In genomic region chr11:64202992-64203391, GRCh38 we compare ENCODE assay signal across 2 cellular contexts.
TF ChIP-seq lines count a peak whose summit lies in the region.

No MANE protein-coding gene starts in this region.

TF ChIP-seq in HEK293, 187 proteins besides CTCF, POLR2A, EP300 and RAD21:
- TF ChIP-seq HIC1 (tag by site-specific recombination; IDR thresholded peaks at IDR 0.05) (no peak), ZNF585B (tag by site-specific recombination; IDR thresholded peaks at IDR 0.05) (no peak), GLIS2 (tag by site-specific recombination; IDR thresholded peaks at IDR 0.05) (0 out of 2 replicates have a peak, but pooled peaks have one; percentile 20), ZNF677 (tag by site-specific recombination; IDR thresholded peaks at IDR 0.05) (no peak), ZBTB1 (tag by site-specific recombination; IDR thresholded peaks at IDR 0.05) (no peak), ZNF324 (tag by site-specific recombination; IDR thresholded peaks at IDR 0.05) (no peak)

TF ChIP-seq in K562, 482 proteins besides CTCF, POLR2A, EP300 and RAD21:
- no peak for TF ChIP-seq TCF7 (IDR thresholded peaks at IDR 0.05; ENCODE audit: borderline replicate concordance)
- TF ChIP-seq, protein P1, sequence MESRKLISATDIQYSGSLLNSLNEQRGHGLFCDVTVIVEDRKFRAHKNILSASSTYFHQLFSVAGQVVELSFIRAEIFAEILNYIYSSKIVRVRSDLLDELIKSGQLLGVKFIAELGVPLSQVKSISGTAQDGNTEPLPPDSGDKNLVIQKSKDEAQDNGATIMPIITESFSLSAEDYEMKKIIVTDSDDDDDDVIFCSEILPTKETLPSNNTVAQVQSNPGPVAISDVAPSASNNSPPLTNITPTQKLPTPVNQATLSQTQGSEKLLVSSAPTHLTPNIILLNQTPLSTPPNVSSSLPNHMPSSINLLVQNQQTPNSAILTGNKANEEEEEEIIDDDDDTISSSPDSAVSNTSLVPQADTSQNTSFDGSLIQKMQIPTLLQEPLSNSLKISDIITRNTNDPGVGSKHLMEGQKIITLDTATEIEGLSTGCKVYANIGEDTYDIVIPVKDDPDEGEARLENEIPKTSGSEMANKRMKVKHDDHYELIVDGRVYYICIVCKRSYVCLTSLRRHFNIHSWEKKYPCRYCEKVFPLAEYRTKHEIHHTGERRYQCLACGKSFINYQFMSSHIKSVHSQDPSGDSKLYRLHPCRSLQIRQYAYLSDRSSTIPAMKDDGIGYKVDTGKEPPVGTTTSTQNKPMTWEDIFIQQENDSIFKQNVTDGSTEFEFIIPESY (CRISPR knock-in tag; IDR thresholded peaks at IDR 0.05): peak; percentile 89
- TF ChIP-seq CBX1 (IDR thresholded peaks at IDR 0.05; ENCODE audit: low read depth): no peak
TF ChIP-seq in K562: peak in this region for 1.
